8 cellular contexts compared by ENCODE assay signal in genomic region chr4:9532134-9532862, GRCh38.
DNase-seq lines count a peak whose midpoint lies in the region; ATAC-seq and TF ChIP-seq lines count a peak whose summit lies in the region.
"Not testable (repeated sequence)": the region's sequence is repeated elsewhere in the genome, so short reads cannot be mapped to it uniquely, and the experiment has no call there.

No MANE protein-coding gene starts in this region.

- H3K36me3 Mint-ChIP-seq in activated CD8-positive, alpha-beta memory T cell treated with anti-CD3 and anti-CD28 coated beads, Interleukin-2, amount 10 ng/mL, durations not matched to agents 7 days and 5 days: not testable (repeated sequence)

- not testable (repeated sequence) for H3K36me3 ChIP-seq in KMS-11 (ENCODE audit: insufficient read depth); OCI-LY3 (replicated peaks; ENCODE audit: low read depth, low read length); prostate gland

- H2AFZ ChIP-seq in KMS-11 (ENCODE audit: low read depth): peak overlapping the region; percentile 57; the same call in 1 of the 2 replicates
- H2AFZ ChIP-seq in OCI-LY3 (ENCODE audit: low read depth, low read length): not testable (repeated sequence)

- H3K79me2 ChIP-seq in KMS-11 (ENCODE audit: insufficient read depth, low read depth); OCI-LY3 (ENCODE audit: low read length): not testable (repeated sequence)

- peaks cover 24% of the 10 kb centered on the region for H3K27me3 Mint-ChIP-seq in activated CD8-positive, alpha-beta memory T cell treated with anti-CD3 and anti-CD28 coated beads, Interleukin-2, amount 10 ng/mL, durations not matched to agents 7 days and 5 days
- peaks cover 67% of the 10 kb centered on the region for H3K27me3 Mint-ChIP-seq in stimulated activated naive CD8-positive, alpha-beta T cell treated with anti-CD3 and anti-CD28 coated beads, Interleukin-15, amount 100 ng/mL, for 72 hours

- not testable (repeated sequence) for H3K4me1 ChIP-seq in KMS-11 (ENCODE audit: low read depth, poor library complexity, severe bottlenecking); OCI-LY3 (ENCODE audit: low read length); prostate gland (replicated peaks)

- H3K4me3 Mint-ChIP-seq in activated CD8-positive, alpha-beta memory T cell treated with anti-CD3 and anti-CD28 coated beads, Interleukin-2, amount 10 ng/mL, durations not matched to agents 7 days and 5 days: peak overlapping the region; percentile 20
- H3K4me3 Mint-ChIP-seq in stimulated activated naive CD8-positive, alpha-beta T cell treated with anti-CD3 and anti-CD28 coated beads, Interleukin-15, amount 100 ng/mL, for 72 hours: peak overlapping the region; percentile 73 to 84

- peak; percentile 69 for ATAC-seq in activated CD8-positive, alpha-beta memory T cell treated with anti-CD3 and anti-CD28 coated beads, Interleukin-2, amount 10 ng/mL, durations not matched to agents 7 days and 5 days
- ATAC-seq in stimulated activated naive CD8-positive, alpha-beta T cell treated with anti-CD3 and anti-CD28 coated beads, Interleukin-15, amount 100 ng/mL, for 72 hours: peak; percentile 80

- H3K4me1 Mint-ChIP-seq in activated CD8-positive, alpha-beta memory T cell treated with anti-CD3 and anti-CD28 coated beads, Interleukin-2, amount 10 ng/mL, durations not matched to agents 7 days and 5 days: not testable (repeated sequence)
- H3K4me1 Mint-ChIP-seq in stimulated activated naive CD8-positive, alpha-beta T cell treated with anti-CD3 and anti-CD28 coated beads, Interleukin-15, amount 100 ng/mL, for 72 hours: peaks cover 18% of the 10 kb centered on the region

- H3K4me3 ChIP-seq in KMS-11 (IDR thresholded peaks at IDR 0.05; ENCODE audit: insufficient read depth, low read depth, low read length): not testable (repeated sequence)
- H3K4me3 ChIP-seq in OCI-LY3 (ENCODE audit: low read length) (peak overlapping the region; percentile 66), choroid plexus epithelial cell (ENCODE audit: low read depth, low read length) (peak overlapping the region; percentile 51), prostate gland (peak overlapping the region; percentile 36 to 44)

- H4K20me1 ChIP-seq in KMS-11 (ENCODE audit: insufficient read depth); OCI-LY3 (ENCODE audit: insufficient read depth, low read length): not testable (repeated sequence)

- H3K4me2 ChIP-seq in KMS-11 (peak overlapping the region; percentile 33; the same call in 1 of the 2 replicates), OCI-LY3 (ENCODE audit: low read length) (peak overlapping the region; percentile 70)

- DNase-seq in DMS53 (lab: John Stamatoyannopoulos, UW) (peak; percentile 31), choroid plexus epithelial cell (ENCODE audit: low read depth) (peak; percentile 48), iPS-NIHi11 (ENCODE audit: low spot score) (peak; percentile 92), prostate gland (ENCODE audit: low spot score) (peak; percentile 61)
- peak; percentile 61 for DNase-seq in activated CD8-positive, alpha-beta memory T cell treated with anti-CD3 and anti-CD28 coated beads, Interleukin-2, amount 10 ng/mL, durations not matched to agents 7 days and 5 days
- peak; percentile 76 to 85 for DNase-seq in stimulated activated naive CD8-positive, alpha-beta T cell treated with anti-CD3 and anti-CD28 coated beads, Interleukin-15, amount 100 ng/mL, for 72 hours

- H3K9me3 Mint-ChIP-seq in activated CD8-positive, alpha-beta memory T cell treated with anti-CD3 and anti-CD28 coated beads, Interleukin-2, amount 10 ng/mL, durations not matched to agents 7 days and 5 days (ENCODE audit: low read depth); stimulated activated naive CD8-positive, alpha-beta T cell treated with anti-CD3 and anti-CD28 coated beads, Interleukin-15, amount 100 ng/mL, for 72 hours: not testable (repeated sequence)

- not testable (repeated sequence) for H3K27ac Mint-ChIP-seq in activated CD8-positive, alpha-beta memory T cell treated with anti-CD3 and anti-CD28 coated beads, Interleukin-2, amount 10 ng/mL, durations not matched to agents 7 days and 5 days
- peak overlapping the region in 1 of 2 donors; percentile 34 for H3K27ac Mint-ChIP-seq in stimulated activated naive CD8-positive, alpha-beta T cell treated with anti-CD3 and anti-CD28 coated beads, Interleukin-15, amount 100 ng/mL, for 72 hours

- not testable (repeated sequence) for H3K9me3 ChIP-seq in OCI-LY3 (ENCODE audit: insufficient read depth, low read length); prostate gland

- H3K27ac ChIP-seq in KMS-11; OCI-LY3 (ENCODE audit: low read length): not testable (repeated sequence)
- H3K27ac ChIP-seq in prostate gland: peak overlapping the region; percentile 53 to 57

- WGBS in prostate gland: 0% methylated on average over 33 of the region's 81 CpGs

- intact Hi-C loops in prostate gland (cut with DNase I): loop anchor here (10.0 kb wide), 1 partner anchor 133 kb away; no protein-coding TSS in a partner anchor

- TF ChIP-seq CTCF in KMS-11 (conservative IDR thresholded peaks at IDR 0.05; ENCODE audit: low read depth, low read length) (peak; percentile 9; the same call in 1 of the 2 replicates), OCI-LY3 (IDR thresholded peaks at IDR 0.05; ENCODE audit: low read depth, low read length) (peak; percentile 43), choroid plexus epithelial cell (conservative IDR thresholded peaks at IDR 0.05; ENCODE audit: low read depth, low read length) (peak; percentile 21), prostate gland (IDR thresholded peaks at IDR 0.05) (peak; percentile 90 to 95 (median 94))

- peak overlapping the region; percentile 73 for H3K9ac ChIP-seq in KMS-11
- H3K9ac ChIP-seq in OCI-LY3 (ENCODE audit: low read length): not testable (repeated sequence)

- H3K27me3 ChIP-seq in KMS-11 (ENCODE audit: insufficient read depth, low read depth); OCI-LY3 (ENCODE audit: low read depth, low read length); prostate gland (replicated peaks; ENCODE audit: insufficient read depth): not testable (repeated sequence)

- not testable (repeated sequence) for TF ChIP-seq POLR2A in prostate gland (IDR thresholded peaks at IDR 0.05)

- CTCF ChIA-PET in activated CD8-positive, alpha-beta memory T cell treated with anti-CD3 and anti-CD28 coated beads, Interleukin-2, amount 10 ng/mL, durations not matched to agents 7 days and 5 days (lab: Charles Lee): interaction anchor here (0.8 to 2.0 kb wide), 7 partner anchors 10 to 216 kb away, joined by 3 to 9 read pairs (median 3); no protein-coding TSS in a partner anchor

Comparison
In these comparisons a context has a peak if more than half of its experiments do, and no peak if none do; other contexts are left out.
1. DNase-seq: peak in every context shown above with its lines; median percentile 92 in iPS-NIHi11; 80 in stimulated activated naive CD8-positive, alpha-beta T cell treated with anti-CD3 and anti-CD28 coated beads, Interleukin-15, amount 100 ng/mL, for 72 hours; 61 in activated CD8-positive, alpha-beta memory T cell treated with anti-CD3 and anti-CD28 coated beads, Interleukin-2, amount 10 ng/mL, durations not matched to agents 7 days and 5 days; 61 in prostate gland; 48 in choroid plexus epithelial cell; 31 in DMS53.
2. CTCF ChIP-seq: peak in every context shown above with its lines; median percentile 94 in prostate gland; 43 in OCI-LY3; 21 in choroid plexus epithelial cell; 9 in KMS-11.